Comparison of ENCODE assay signal across 8 cellular contexts in the genomic region with DNA sequence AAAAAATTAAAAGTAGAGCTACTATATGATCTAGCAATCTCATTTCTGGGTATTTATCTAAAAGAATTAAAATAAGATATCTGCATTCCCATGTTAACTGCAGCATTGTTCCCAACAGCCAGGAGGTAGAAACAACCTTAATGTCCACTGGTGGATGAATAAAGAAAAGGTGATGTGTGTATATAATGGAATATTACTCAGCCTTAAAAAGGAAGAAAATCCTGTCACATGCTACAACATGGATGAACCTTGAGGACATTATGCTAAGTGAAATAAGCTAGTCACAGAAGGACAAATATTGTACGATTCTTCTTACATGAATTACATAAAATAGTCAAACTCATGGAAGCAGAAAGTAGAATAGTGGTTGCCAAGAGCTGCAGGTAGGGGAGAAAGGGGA.
"Had no signal": no experiment of that assay in that cellular context is flagged by ENCODE, and none has a peak within 500 bp of the region (broad histone marks: within the 10 kb centered on the region; RNA-seq: fewer than 3 reads in every experiment).

No MANE protein-coding gene starts in this region.

- DNase-seq: IMR-90, Karpas-422, KBM-7, KG1 had no signal

- H3K9ac ChIP-seq: KMS-11 had no signal

- ATAC-seq: HepG2 had no signal

- H3K4me2 ChIP-seq: KMS-11 had no signal

- H3K27ac ChIP-seq: HL-60, KMS-11 had no signal

- FAIRE-seq: HepG2, HTR-8/SVneo had no signal
